ENCODE assay signal across 1 cellular context in genomic region chr10:61744469-61744868, GRCh38.
TF ChIP-seq lines count a peak whose summit lies in the region.

No MANE protein-coding gene starts in this region.

TF ChIP-seq in GM12878, 131 proteins besides CTCF, POLR2A, EP300 and RAD21:
- TF ChIP-seq CEBPZ (IDR thresholded peaks at IDR 0.05; ENCODE audit: low read depth, low read length) (no peak), ZNF217 (IDR thresholded peaks at IDR 0.05) (no peak), ZBTB4 (CRISPR knock-in tag; IDR thresholded peaks at IDR 0.05) (no peak), TCF12 (IDR thresholded peaks at IDR 0.05; ENCODE audit: low read depth, low read length) (no peak), BACH1 (IDR thresholded peaks at IDR 0.05; ENCODE audit: borderline replicate concordance) (no peak), MYB (IDR thresholded peaks at IDR 0.05; ENCODE audit: borderline replicate concordance, low read depth, low read length) (no peak), MYC (IDR thresholded peaks at IDR 0.05; ENCODE audit: insufficient read depth, insufficient read length, insufficient replicate concordance, low read length, severe bottlenecking) (no peak), ASH2L (IDR thresholded peaks at IDR 0.05; ENCODE audit: borderline replicate concordance, low read depth) (no peak)
- TF ChIP-seq, protein P1, sequence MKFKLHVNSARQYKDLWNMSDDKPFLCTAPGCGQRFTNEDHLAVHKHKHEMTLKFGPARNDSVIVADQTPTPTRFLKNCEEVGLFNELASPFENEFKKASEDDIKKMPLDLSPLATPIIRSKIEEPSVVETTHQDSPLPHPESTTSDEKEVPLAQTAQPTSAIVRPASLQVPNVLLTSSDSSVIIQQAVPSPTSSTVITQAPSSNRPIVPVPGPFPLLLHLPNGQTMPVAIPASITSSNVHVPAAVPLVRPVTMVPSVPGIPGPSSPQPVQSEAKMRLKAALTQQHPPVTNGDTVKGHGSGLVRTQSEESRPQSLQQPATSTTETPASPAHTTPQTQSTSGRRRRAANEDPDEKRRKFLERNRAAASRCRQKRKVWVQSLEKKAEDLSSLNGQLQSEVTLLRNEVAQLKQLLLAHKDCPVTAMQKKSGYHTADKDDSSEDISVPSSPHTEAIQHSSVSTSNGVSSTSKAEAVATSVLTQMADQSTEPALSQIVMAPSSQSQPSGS (IDR thresholded peaks at IDR 0.05; ENCODE audit: low read length) = no peak
